ENCODE assay signal across 1 cellular context in genomic region chr1:172532700-172533510, GRCh38.
TF ChIP-seq lines count a peak whose summit lies in the region.

A gene with protein sequence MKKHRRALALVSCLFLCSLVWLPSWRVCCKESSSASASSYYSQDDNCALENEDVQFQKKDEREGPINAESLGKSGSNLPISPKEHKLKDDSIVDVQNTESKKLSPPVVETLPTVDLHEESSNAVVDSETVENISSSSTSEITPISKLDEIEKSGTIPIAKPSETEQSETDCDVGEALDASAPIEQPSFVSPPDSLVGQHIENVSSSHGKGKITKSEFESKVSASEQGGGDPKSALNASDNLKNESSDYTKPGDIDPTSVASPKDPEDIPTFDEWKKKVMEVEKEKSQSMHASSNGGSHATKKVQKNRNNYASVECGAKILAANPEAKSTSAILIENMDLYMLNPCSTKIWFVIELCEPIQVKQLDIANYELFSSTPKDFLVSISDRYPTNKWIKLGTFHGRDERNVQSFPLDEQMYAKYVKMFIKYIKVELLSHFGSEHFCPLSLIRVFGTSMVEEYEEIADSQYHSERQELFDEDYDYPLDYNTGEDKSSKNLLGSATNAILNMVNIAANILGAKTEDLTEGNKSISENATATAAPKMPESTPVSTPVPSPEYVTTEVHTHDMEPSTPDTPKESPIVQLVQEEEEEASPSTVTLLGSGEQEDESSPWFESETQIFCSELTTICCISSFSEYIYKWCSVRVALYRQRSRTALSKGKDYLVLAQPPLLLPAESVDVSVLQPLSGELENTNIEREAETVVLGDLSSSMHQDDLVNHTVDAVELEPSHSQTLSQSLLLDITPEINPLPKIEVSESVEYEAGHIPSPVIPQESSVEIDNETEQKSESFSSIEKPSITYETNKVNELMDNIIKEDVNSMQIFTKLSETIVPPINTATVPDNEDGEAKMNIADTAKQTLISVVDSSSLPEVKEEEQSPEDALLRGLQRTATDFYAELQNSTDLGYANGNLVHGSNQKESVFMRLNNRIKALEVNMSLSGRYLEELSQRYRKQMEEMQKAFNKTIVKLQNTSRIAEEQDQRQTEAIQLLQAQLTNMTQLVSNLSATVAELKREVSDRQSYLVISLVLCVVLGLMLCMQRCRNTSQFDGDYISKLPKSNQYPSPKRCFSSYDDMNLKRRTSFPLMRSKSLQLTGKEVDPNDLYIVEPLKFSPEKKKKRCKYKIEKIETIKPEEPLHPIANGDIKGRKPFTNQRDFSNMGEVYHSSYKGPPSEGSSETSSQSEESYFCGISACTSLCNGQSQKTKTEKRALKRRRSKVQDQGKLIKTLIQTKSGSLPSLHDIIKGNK (N-terminal part only) (plus strand): TSS chr1:172533150. CDS start chr1:172533436, 286 bp downstream.

TF ChIP-seq in K562, 482 proteins besides CTCF, POLR2A, EP300 and RAD21 (continued from another document and continues in another):
- TF ChIP-seq CHCHD3 (CRISPR knock-in tag; IDR thresholded peaks at IDR 0.05) (peak; percentile 71; the same call in 1 of the 2 replicates), ZBTB17 (CRISPR knock-in tag; IDR thresholded peaks at IDR 0.05) (peak; percentile 60), CBX8 (IDR thresholded peaks at IDR 0.05; ENCODE audit: borderline replicate concordance, extremely low read depth, low read depth, low read length, poor library complexity, severe bottlenecking) (no peak), TOE1 (IDR thresholded peaks at IDR 0.05; ENCODE audit: borderline replicate concordance) (no peak), TOE1 (CRISPR knock-in tag; IDR thresholded peaks at IDR 0.05; ENCODE audit: borderline replicate concordance, low read depth) (0 out of 2 replicates have a peak, but pooled peaks have one; percentile 70), POLR3A (IDR thresholded peaks at IDR 0.05; ENCODE audit: borderline replicate concordance, extremely low read depth, insufficient read depth, insufficient read length) (no peak), RBM14 (IDR thresholded peaks at IDR 0.05; ENCODE audit: borderline replicate concordance, insufficient read depth, low read depth, low read length) (no peak), ZNF280B (CRISPR knock-in tag; IDR thresholded peaks at IDR 0.05) (no peak), EWSR1 (IDR thresholded peaks at IDR 0.05; ENCODE audit: borderline replicate concordance, low read depth, partially characterized antibody) (no peak), RBBP5 (IDR thresholded peaks at IDR 0.05; ENCODE audit: borderline replicate concordance, insufficient read depth, low read length, poor library complexity, severe bottlenecking) (peak; percentile 88), ZEB2 (IDR thresholded peaks at IDR 0.05) (no peak), TRIM24 (IDR thresholded peaks at IDR 0.05) (no peak), HNRNPK (IDR thresholded peaks at IDR 0.05; ENCODE audit: low read depth, low read length, poor library complexity, severe bottlenecking) (no peak), ZNF584 (CRISPR knock-in tag; IDR thresholded peaks at IDR 0.05; ENCODE audit: low read depth) (no peak), NFIX (CRISPR knock-in tag; IDR thresholded peaks at IDR 0.05; ENCODE audit: low read depth) (no peak), SNAPC5 (CRISPR knock-in tag; IDR thresholded peaks at IDR 0.05) (no peak), ZNF12 (CRISPR knock-in tag; IDR thresholded peaks at IDR 0.05) (peak; percentile 73; the same call in 1 of the 2 replicates), HNRNPL (IDR thresholded peaks at IDR 0.05; ENCODE audit: low read depth, low read length) (no peak; the same call in 1 of the 2 replicates), FOXJ2 (tag; IDR thresholded peaks at IDR 0.05) (peak; percentile 84), NFATC3 (IDR thresholded peaks at IDR 0.05) (no peak), PCBP1 (IDR thresholded peaks at IDR 0.05; ENCODE audit: low read depth, low read length, poor library complexity, severe bottlenecking) (peak; percentile 83), SLC30A9 (CRISPR knock-in tag; IDR thresholded peaks at IDR 0.05) (no peak), ZNF695 (CRISPR knock-in tag; IDR thresholded peaks at IDR 0.05) (peak; percentile 17; the same call in 1 of the 2 replicates), REST (CRISPR knock-in tag; IDR thresholded peaks at IDR 0.05; ENCODE audit: low read depth) (peak; percentile 84; the same call in 1 of the 2 replicates), ZFP36 (IDR thresholded peaks at IDR 0.05; ENCODE audit: low read depth, low read length, partially characterized antibody) (peak; percentile 5), MTA1 (IDR thresholded peaks at IDR 0.05; ENCODE audit: borderline replicate concordance) (no peak), ZNF23 (CRISPR knock-in tag; IDR thresholded peaks at IDR 0.05) (no peak), ZNF217 (CRISPR knock-in tag; IDR thresholded peaks at IDR 0.05) (no peak), ARID2 (IDR thresholded peaks at IDR 0.05) (no peak; the same call in 1 of the 2 replicates), RFX7 (CRISPR knock-in tag; IDR thresholded peaks at IDR 0.05) (no peak), ZNF79 (CRISPR knock-in tag; IDR thresholded peaks at IDR 0.05; ENCODE audit: low read depth) (0 out of 2 replicates have a peak, but pooled peaks have one; percentile 22)
- TF ChIP-seq, protein P1, sequence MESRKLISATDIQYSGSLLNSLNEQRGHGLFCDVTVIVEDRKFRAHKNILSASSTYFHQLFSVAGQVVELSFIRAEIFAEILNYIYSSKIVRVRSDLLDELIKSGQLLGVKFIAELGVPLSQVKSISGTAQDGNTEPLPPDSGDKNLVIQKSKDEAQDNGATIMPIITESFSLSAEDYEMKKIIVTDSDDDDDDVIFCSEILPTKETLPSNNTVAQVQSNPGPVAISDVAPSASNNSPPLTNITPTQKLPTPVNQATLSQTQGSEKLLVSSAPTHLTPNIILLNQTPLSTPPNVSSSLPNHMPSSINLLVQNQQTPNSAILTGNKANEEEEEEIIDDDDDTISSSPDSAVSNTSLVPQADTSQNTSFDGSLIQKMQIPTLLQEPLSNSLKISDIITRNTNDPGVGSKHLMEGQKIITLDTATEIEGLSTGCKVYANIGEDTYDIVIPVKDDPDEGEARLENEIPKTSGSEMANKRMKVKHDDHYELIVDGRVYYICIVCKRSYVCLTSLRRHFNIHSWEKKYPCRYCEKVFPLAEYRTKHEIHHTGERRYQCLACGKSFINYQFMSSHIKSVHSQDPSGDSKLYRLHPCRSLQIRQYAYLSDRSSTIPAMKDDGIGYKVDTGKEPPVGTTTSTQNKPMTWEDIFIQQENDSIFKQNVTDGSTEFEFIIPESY (CRISPR knock-in tag; IDR thresholded peaks at IDR 0.05), result no peak
- TF ChIP-seq, protein P2, sequence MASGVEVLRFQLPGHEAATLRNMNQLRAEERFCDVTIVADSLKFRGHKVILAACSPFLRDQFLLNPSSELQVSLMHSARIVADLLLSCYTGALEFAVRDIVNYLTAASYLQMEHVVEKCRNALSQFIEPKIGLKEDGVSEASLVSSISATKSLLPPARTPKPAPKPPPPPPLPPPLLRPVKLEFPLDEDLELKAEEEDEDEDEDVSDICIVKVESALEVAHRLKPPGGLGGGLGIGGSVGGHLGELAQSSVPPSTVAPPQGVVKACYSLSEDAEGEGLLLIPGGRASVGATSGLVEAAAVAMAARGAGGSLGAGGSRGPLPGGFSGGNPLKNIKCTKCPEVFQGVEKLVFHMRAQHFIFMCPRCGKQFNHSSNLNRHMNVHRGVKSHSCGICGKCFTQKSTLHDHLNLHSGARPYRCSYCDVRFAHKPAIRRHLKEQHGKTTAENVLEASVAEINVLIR (CRISPR knock-in tag; IDR thresholded peaks at IDR 0.05), result peak; percentile 18
- TF ChIP-seq, protein P3, sequence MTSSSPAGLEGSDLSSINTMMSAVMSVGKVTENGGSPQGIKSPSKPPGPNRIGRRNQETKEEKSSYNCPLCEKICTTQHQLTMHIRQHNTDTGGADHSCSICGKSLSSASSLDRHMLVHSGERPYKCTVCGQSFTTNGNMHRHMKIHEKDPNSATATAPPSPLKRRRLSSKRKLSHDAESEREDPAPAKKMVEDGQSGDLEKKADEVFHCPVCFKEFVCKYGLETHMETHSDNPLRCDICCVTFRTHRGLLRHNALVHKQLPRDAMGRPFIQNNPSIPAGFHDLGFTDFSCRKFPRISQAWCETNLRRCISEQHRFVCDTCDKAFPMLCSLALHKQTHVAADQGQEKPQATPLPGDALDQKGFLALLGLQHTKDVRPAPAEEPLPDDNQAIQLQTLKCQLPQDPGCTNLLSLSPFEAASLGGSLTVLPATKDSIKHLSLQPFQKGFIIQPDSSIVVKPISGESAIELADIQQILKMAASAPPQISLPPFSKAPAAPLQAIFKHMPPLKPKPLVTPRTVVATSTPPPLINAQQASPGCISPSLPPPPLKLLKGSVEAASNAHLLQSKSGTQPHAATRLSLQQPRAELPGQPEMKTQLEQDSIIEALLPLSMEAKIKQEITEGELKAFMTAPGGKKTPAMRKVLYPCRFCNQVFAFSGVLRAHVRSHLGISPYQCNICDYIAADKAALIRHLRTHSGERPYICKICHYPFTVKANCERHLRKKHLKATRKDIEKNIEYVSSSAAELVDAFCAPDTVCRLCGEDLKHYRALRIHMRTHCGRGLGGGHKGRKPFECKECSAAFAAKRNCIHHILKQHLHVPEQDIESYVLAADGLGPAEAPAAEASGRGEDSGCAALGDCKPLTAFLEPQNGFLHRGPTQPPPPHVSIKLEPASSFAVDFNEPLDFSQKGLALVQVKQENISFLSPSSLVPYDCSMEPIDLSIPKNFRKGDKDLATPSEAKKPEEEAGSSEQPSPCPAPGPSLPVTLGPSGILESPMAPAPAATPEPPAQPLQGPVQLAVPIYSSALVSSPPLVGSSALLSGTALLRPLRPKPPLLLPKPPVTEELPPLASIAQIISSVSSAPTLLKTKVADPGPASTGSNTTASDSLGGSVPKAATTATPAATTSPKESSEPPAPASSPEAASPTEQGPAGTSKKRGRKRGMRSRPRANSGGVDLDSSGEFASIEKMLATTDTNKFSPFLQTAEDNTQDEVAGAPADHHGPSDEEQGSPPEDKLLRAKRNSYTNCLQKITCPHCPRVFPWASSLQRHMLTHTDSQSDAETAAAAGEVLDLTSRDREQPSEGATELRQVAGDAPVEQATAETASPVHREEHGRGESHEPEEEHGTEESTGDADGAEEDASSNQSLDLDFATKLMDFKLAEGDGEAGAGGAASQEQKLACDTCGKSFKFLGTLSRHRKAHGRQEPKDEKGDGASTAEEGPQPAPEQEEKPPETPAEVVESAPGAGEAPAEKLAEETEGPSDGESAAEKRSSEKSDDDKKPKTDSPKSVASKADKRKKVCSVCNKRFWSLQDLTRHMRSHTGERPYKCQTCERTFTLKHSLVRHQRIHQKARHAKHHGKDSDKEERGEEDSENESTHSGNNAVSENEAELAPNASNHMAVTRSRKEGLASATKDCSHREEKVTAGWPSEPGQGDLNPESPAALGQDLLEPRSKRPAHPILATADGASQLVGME (CRISPR knock-in tag; IDR thresholded peaks at IDR 0.05), result peak; percentile 94
- TF ChIP-seq, protein P4, sequence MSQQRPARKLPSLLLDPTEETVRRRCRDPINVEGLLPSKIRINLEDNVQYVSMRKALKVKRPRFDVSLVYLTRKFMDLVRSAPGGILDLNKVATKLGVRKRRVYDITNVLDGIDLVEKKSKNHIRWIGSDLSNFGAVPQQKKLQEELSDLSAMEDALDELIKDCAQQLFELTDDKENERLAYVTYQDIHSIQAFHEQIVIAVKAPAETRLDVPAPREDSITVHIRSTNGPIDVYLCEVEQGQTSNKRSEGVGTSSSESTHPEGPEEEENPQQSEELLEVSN (IDR thresholded peaks at IDR 0.05; ENCODE audit: borderline replicate concordance in 1 of 2, extremely low read depth in 1 of 2, insufficient read depth in 1 of 2, insufficient read length in 1 of 2, low read depth in 1 of 2, low read length in 1 of 2, poor library complexity in 1 of 2, severe bottlenecking in 1 of 2), result peak; percentile 46 to 69
- TF ChIP-seq, protein P5, sequence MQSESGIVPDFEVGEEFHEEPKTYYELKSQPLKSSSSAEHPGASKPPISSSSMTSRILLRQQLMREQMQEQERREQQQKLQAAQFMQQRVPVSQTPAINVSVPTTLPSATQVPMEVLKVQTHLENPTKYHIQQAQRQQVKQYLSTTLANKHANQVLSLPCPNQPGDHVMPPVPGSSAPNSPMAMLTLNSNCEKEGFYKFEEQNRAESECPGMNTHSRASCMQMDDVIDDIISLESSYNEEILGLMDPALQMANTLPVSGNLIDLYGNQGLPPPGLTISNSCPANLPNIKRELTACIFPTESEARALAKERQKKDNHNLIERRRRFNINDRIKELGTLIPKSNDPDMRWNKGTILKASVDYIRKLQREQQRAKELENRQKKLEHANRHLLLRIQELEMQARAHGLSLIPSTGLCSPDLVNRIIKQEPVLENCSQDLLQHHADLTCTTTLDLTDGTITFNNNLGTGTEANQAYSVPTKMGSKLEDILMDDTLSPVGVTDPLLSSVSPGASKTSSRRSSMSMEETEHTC (IDR thresholded peaks at IDR 0.05), result no peak; the same call in 1 of the 2 replicates
